ENCODE assay signal across 9 cellular contexts in the genomic region with DNA sequence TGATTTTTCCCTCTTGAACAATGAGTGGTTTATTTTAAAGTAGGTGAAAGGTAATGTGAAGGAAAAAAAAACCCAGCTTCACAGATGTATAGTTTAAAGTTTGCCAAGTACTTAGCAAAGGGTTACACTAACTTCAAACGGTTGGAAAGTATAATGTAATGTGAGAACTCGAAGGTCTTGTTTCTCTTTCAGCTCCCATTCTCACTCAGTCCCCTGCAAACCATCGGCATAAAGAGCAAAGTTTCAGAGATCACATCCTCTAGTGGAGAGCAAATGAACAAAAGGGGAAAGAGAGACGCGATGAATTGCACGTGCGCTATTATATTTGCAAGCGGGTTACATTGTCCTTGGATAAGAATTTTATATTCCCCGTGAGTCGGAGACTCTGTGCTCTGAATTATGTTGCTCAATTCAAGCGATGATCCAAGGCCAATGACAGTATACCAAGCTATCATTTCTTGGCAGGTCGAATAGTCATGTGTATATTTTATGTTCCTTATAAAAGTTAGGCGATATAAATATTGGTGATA. TPM values are rescaled to one million over a fixed set of nuclear protein-coding genes. Genes with fewer than 3 reads are reported as not detected.
DNase-seq lines count a peak whose midpoint lies in the region; ATAC-seq and TF ChIP-seq lines count a peak whose summit lies in the region.
"Had no signal": no experiment of that assay in that cellular context is flagged by ENCODE, and none has a peak within 500 bp of the region (broad histone marks: within the 10 kb centered on the region; RNA-seq: fewer than 3 reads in every experiment).

No MANE protein-coding gene starts in this region.

- no peak overlapping the region for H3K4me2 ChIP-seq in neuronal stem cell (ENCODE audit: insufficient read depth, low read length, poor library complexity, severe bottlenecking)

- peak overlapping the region; percentile 67 for H2AFZ ChIP-seq in neuronal stem cell (ENCODE audit: low read length)

- ATAC-seq in GM21576 (IDR thresholded peaks at IDR 0.05; ENCODE audit: unreplicated experiment) = peak; percentile 97

- H3K9me3 ChIP-seq in HUES64 (ENCODE audit: insufficient read depth, low read depth, low read length) (no peaks in the 10 kb centered on the region), colonic mucosa (no peaks in the 10 kb centered on the region), neuronal stem cell (replicated peaks in 1 of 2; ENCODE audit: control insufficient read depth in 2 of 2, insufficient read depth in 1 of 2, low read depth in 1 of 2, low read length in 2 of 2) (peaks cover 0 to under 1% of the 10 kb centered on the region in 2 donors)
- H3K9me3 ChIP-seq: SJSA1 had no signal

- in situ Hi-C loops in KBM-7 (cut with MboI; ENCODE audit: low pct_unique_long_range_greater_than_20kb, low sequenced_read_pairs) = no loop called here

- H3K79me1 ChIP-seq in neuronal stem cell (ENCODE audit: low read depth, low read length) = no peaks in the 10 kb centered on the region

- H2BK15ac ChIP-seq in neuronal stem cell (ENCODE audit: low read length) = no peak overlapping the region

- no peak overlapping the region for H2BK12ac ChIP-seq in neuronal stem cell (ENCODE audit: low read length)

- 56% methylated on average over 11 of the region's 13 CpGs for whole genome bisulfite sequencing in HUES64
- WGBS in neuronal stem cell (ENCODE audit: extremely low coverage in 2 of 2, insufficient read length in 2 of 2, insufficient replicate concordance in 1 of 2), 2 donors = no CpG with 5 or more reads among the region's 13 CpGs

- DNase-seq in GM10266 (ENCODE audit: extremely low spot score) (peak; percentile 72), colonic mucosa (peak; percentile 72), neuronal stem cell (ENCODE audit: low spot score) (no peak), A172 (ENCODE audit: low spot score) (no peak), KBM-7 (no peak)
- DNase-seq in stimulated activated CD4-positive, alpha-beta T cell treated with anti-CD3 and anti-CD28 coated beads, Interleukin-2, amount 100 ng/mL, for 48 hours = no peak

- no peak overlapping the region for H2BK120ac ChIP-seq in neuronal stem cell (ENCODE audit: low read depth, low read length)

- no peak overlapping the region for H4K91ac ChIP-seq in neuronal stem cell (ENCODE audit: low read depth, low read length, poor library complexity)

- H3K18ac ChIP-seq in neuronal stem cell (ENCODE audit: low read length) = no peak overlapping the region

- H2AK5ac ChIP-seq in neuronal stem cell (ENCODE audit: low read depth, low read length) = no peak overlapping the region

- H3K4me1 ChIP-seq in HUES64 (ENCODE audit: insufficient read depth, low read length) (peaks cover 25% of the 10 kb centered on the region), colonic mucosa (no peaks in the 10 kb centered on the region), neuronal stem cell (ENCODE audit: control insufficient read depth in 2 of 2, insufficient read depth in 1 of 2, low read depth in 1 of 2, low read length in 2 of 2) (peaks cover 3 to 4% of the 10 kb centered on the region in 2 donors)
- H3K4me1 ChIP-seq: SJSA1 had no signal

- no peak overlapping the region for H3K23ac ChIP-seq in neuronal stem cell (ENCODE audit: low read depth, low read length, poor library complexity)

- no peak overlapping the region for H3K14ac ChIP-seq in neuronal stem cell (ENCODE audit: low read length)

- peak overlapping the region; percentile 72; the same call in 1 of the 2 replicates for H3K27ac ChIP-seq in HUES64 (ENCODE audit: low read depth, low read length)
- H3K27ac ChIP-seq in colonic mucosa = peak overlapping the region; percentile 69
- no peak overlapping the region for H3K27ac ChIP-seq in neuronal stem cell (replicated peaks; ENCODE audit: low read length)
- H3K27ac ChIP-seq: SJSA1 had no signal

- intact Hi-C loops in colonic mucosa (cut with DNase I) = no loop called here

- no peaks in the 10 kb centered on the region for H3K36me3 ChIP-seq in HUES64 (ENCODE audit: insufficient read depth, low read length)
- no peaks in the 10 kb centered on the region for H3K36me3 ChIP-seq in colonic mucosa
- no peaks in the 10 kb centered on the region for H3K36me3 ChIP-seq in neuronal stem cell (replicated peaks in 1 of 2; ENCODE audit: control insufficient read depth in 2 of 2, insufficient read depth in 2 of 2, low read length in 2 of 2)
- H3K36me3 ChIP-seq: SJSA1 had no signal

- H3K27me3 ChIP-seq in HUES64 (ENCODE audit: insufficient read depth, low read length) = no peaks in the 10 kb centered on the region
- H3K27me3 ChIP-seq in colonic mucosa = no peaks in the 10 kb centered on the region
- no peaks in the 10 kb centered on the region for H3K27me3 ChIP-seq in neuronal stem cell (ENCODE audit: control insufficient read depth in 3 of 3, insufficient read depth in 3 of 3, low read depth in 1 of 3, low read length in 3 of 3)
- H3K27me3 ChIP-seq: SJSA1 had no signal

- TF ChIP-seq CTCF in GM10266 (IDR thresholded peaks at IDR 0.05; ENCODE audit: control insufficient read depth, insufficient read depth, low read depth, missing control alignments) (no peak), colonic mucosa (IDR thresholded peaks at IDR 0.05) (no peak)

- H3K4me3 ChIP-seq in HUES64 (ENCODE audit: low read length) (peak overlapping the region; percentile 22; the same call in 1 of the 2 replicates), colonic mucosa (no peak overlapping the region), neuronal stem cell (ENCODE audit: low read length in 2 of 2) (peak overlapping the region in 1 of 2 donors; percentile 1)
- H3K4me3 ChIP-seq: SJSA1 had no signal

- H2BK5ac ChIP-seq in neuronal stem cell (ENCODE audit: low read length) = no peak overlapping the region

- H3K4ac ChIP-seq in neuronal stem cell (ENCODE audit: low read length) = no peak overlapping the region

- H3K9ac ChIP-seq in HUES64 (ENCODE audit: low read depth, low read length) (peak overlapping the region; percentile 35), colonic mucosa (ENCODE audit: low read depth in 2 of 2, low read length in 2 of 2) (no peak overlapping the region), neuronal stem cell (ENCODE audit: low read depth, low read length, poor library complexity) (no peak overlapping the region)

- H4K8ac ChIP-seq in neuronal stem cell (ENCODE audit: low read depth, low read length) = no peak overlapping the region

RNA-seq across cellular contexts. Expression of gene BIRC3, which starts 37.6 kb away (rescaled TPM):
- polyA plus RNA-seq in HUES64 (2013, experiment 1 of 2) = 0.15 TPM
- polyA plus RNA-seq in HUES64 (2013, experiment 2 of 2) = 0.06 TPM
- total RNA-seq in colonic mucosa = 10 to 100 TPM; 14.8 to 66.3 TPM
- 0.06 TPM for polyA plus RNA-seq in neuronal stem cell (2013, experiment 1 of 2)
- 0.18 TPM for polyA plus RNA-seq in neuronal stem cell (2013, experiment 2 of 2)
- 7.0 and 11.6 TPM in 2 replicates for total RNA-seq in A172 (2014; rRNA removed; shearing (Covaris generic))

Comparison
In these comparisons a context has a peak if more than half of its experiments do, and no peak if none do; other contexts are left out.
1. DNase-seq: peak in GM10266 (single experiment) and colonic mucosa (single experiment); none in neuronal stem cell (single experiment), A172 (single experiment), stimulated activated CD4-positive, alpha-beta T cell treated with anti-CD3 and anti-CD28 coated beads, Interleukin-2, amount 100 ng/mL, for 48 hours (0 of 2) and KBM-7 (single experiment).